Comparison of ENCODE assay signal across 8 cellular contexts in genomic region chr11:128732471-128733277, GRCh38. TPM values are rescaled to one million over a fixed set of nuclear protein-coding genes. Genes with fewer than 3 reads are reported as not detected.
DNase-seq lines count a peak whose midpoint lies in the region; ATAC-seq and TF ChIP-seq lines count a peak whose summit lies in the region.
"Had no signal": no experiment of that assay in that cellular context is flagged by ENCODE, and none has a peak within 500 bp of the region (broad histone marks: within the 10 kb centered on the region; RNA-seq: fewer than 3 reads in every experiment).

No MANE protein-coding gene starts in this region.

- no peak overlapping the region for H3K4me3 ChIP-seq in Loucy (ENCODE audit: low read length, poor library complexity, severe bottlenecking)

- H3K36me3 Mint-ChIP-seq in natural killer cell treated with Interleukin-12 subunit alpha and Interleukin-12 subunit beta and Interleukin-15 and Interleukin-18, amount 100 ng/mL, for 72 hours = no peaks in the 10 kb centered on the region

- H3K9me3 Mint-ChIP-seq in natural killer cell treated with Interleukin-12 subunit alpha and Interleukin-12 subunit beta and Interleukin-15 and Interleukin-18, amount 100 ng/mL, for 72 hours = no peaks in the 10 kb centered on the region

- H3K4me3 Mint-ChIP-seq in natural killer cell treated with Interleukin-12 subunit alpha and Interleukin-12 subunit beta and Interleukin-15 and Interleukin-18, amount 100 ng/mL, for 72 hours = peak overlapping the region; percentile 94

- H3K9me2 ChIP-seq in Loucy (replicated peaks; ENCODE audit: low read depth, low read length) = no peaks in the 10 kb centered on the region

- H3K27ac Mint-ChIP-seq in natural killer cell treated with Interleukin-12 subunit alpha and Interleukin-12 subunit beta and Interleukin-15 and Interleukin-18, amount 100 ng/mL, for 72 hours = peak overlapping the region; percentile 99

- no peak for TF ChIP-seq CTCF in Loucy (conservative IDR thresholded peaks at IDR 0.05; ENCODE audit: low read length)

- peaks cover 80 to 96% of the 10 kb centered on the region in 2 donors for H3K4me1 Mint-ChIP-seq in natural killer cell treated with Interleukin-12 subunit alpha and Interleukin-12 subunit beta and Interleukin-15 and Interleukin-18, amount 100 ng/mL, for 72 hours (ENCODE audit: low read depth in 2 of 2)

- H3K4me2 ChIP-seq in Loucy (ENCODE audit: low read depth, low read length, poor library complexity, severe bottlenecking) = peak overlapping the region; percentile 75

- no peak for DNase-seq in natural killer cell treated with Interleukin-12 subunit alpha and Interleukin-12 subunit beta and Interleukin-15 and Interleukin-18, amount 100 ng/mL, for 72 hours (ENCODE audit: low spot score)
- DNase-seq in occipital lobe (lab: John Stamatoyannopoulos, UW) = no peak
- no peak for DNase-seq in stimulated activated CD4-positive, alpha-beta T cell treated with anti-CD3 and anti-CD28 coated beads, Interleukin-4, amount 100 ng/mL, for 1 hour
- DNase-seq in stimulated activated CD4-positive, alpha-beta T cell treated with anti-CD3 and anti-CD28 coated beads, Interleukin-2, amount 100 ng/mL, for 24 hours = no peak
- DNase-seq: MV-4-11 had no signal

- peaks cover 99% of the 10 kb centered on the region for H3K4me1 ChIP-seq in Loucy (ENCODE audit: insufficient read depth, low read length, poor library complexity, severe bottlenecking)

- peak; percentile 29 for ATAC-seq in GM19023 (IDR thresholded peaks at IDR 0.05; ENCODE audit: unreplicated experiment)
- ATAC-seq in HG02610 (IDR thresholded peaks at IDR 0.05; ENCODE audit: unreplicated experiment) = peak; percentile 58
- peak in 1 of 2 donors; percentile 21 for ATAC-seq in natural killer cell treated with Interleukin-12 subunit alpha and Interleukin-12 subunit beta and Interleukin-15 and Interleukin-18, amount 100 ng/mL, for 72 hours

- H2AFZ ChIP-seq in Loucy (ENCODE audit: low read length) = no peak overlapping the region

- peaks cover 44% of the 10 kb centered on the region for H4K20me1 ChIP-seq in Loucy (ENCODE audit: insufficient read depth, low read length, poor library complexity, severe bottlenecking)

- H3K27me3 ChIP-seq in Loucy (ENCODE audit: insufficient read depth, low read length, poor library complexity, severe bottlenecking) = no peaks in the 10 kb centered on the region

- H3K79me2 ChIP-seq in Loucy (ENCODE audit: insufficient read depth, low read length) = peaks cover 97% of the 10 kb centered on the region

- no peaks in the 10 kb centered on the region for H3K9me3 ChIP-seq in Loucy (ENCODE audit: insufficient read depth, low read depth, low read length)

- peak overlapping the region; percentile 26 for H3K9ac ChIP-seq in Loucy (ENCODE audit: low read depth, low read length, poor library complexity, severe bottlenecking)

- H3F3A ChIP-seq in Loucy (ENCODE audit: low read depth) = peaks cover 8% of the 10 kb centered on the region

- peaks cover 6% of the 10 kb centered on the region; the same call in 1 of the 2 replicates for H3K36me3 ChIP-seq in Loucy (ENCODE audit: insufficient read depth, low read length)

- H3K27me3 Mint-ChIP-seq in natural killer cell treated with Interleukin-12 subunit alpha and Interleukin-12 subunit beta and Interleukin-15 and Interleukin-18, amount 100 ng/mL, for 72 hours = no peaks in the 10 kb centered on the region

RNA-seq across cellular contexts. Expression of gene FLI1, which starts 38.8 kb away (rescaled TPM):
- total RNA-seq in natural killer cell treated with Interleukin-12 subunit alpha and Interleukin-12 subunit beta and Interleukin-15 and Interleukin-18, amount 100 ng/mL, for 72 hours = 10 to 100 TPM; 63.3 to 74.0 TPM
- 4.7 TPM for total RNA-seq in occipital lobe

Comparison
In these comparisons a context has a peak if more than half of its experiments do, and no peak if none do; other contexts are left out.
1. RNA of gene FLI1, which starts 38.8 kb away (total RNA-seq): 63.3 to 74.0 TPM in natural killer cell treated with Interleukin-12 subunit alpha and Interleukin-12 subunit beta and Interleukin-15 and Interleukin-18, amount 100 ng/mL, for 72 hours; 4.7 TPM in occipital lobe (single experiment); every median in the first group is over 10 times any median in the second.